16 cellular contexts compared by ENCODE assay signal in genomic region chr18:42882146-42882545, GRCh38.
"Had no signal": no experiment of that assay in that cellular context is flagged by ENCODE, and none has a peak within 500 bp of the region (broad histone marks: within the 10 kb centered on the region; RNA-seq: fewer than 3 reads in every experiment).

No MANE protein-coding gene starts in this region.

- H3K9me3 Mint-ChIP-seq: dendritic cell treated with granulocyte-macrophage colony-stimulating factor and Interleukin-4, amounts not matched to agents 40 ng/mL and 50 ng/mL, for 4 days; type B pancreatic cell had no signal

- H3K4me3 Mint-ChIP-seq: dendritic cell treated with granulocyte-macrophage colony-stimulating factor and Interleukin-4, amounts not matched to agents 40 ng/mL and 50 ng/mL, for 4 days; naive thymus-derived CD8-positive, alpha-beta T cell; type B pancreatic cell had no signal

- H3K36me3 Mint-ChIP-seq: naive thymus-derived CD8-positive, alpha-beta T cell; type B pancreatic cell had no signal

- DNase-seq: erythroblast; gastrocnemius medialis; heart right ventricle; hypothalamus; islet precursor cell; mammary epithelial cell; mucosa of descending colon; naive thymus-derived CD8-positive, alpha-beta T cell; psoas muscle; retina; right lobe of liver; stimulated activated CD4-positive, alpha-beta T cell treated with anti-CD3 and anti-CD28 coated beads, Interleukin-12 subunit alpha, Interleukin-12 subunit beta, amount 100 ng/mL, for 4 hours; stimulated activated naive CD4-positive, alpha-beta T cell treated with Interleukin-2 at 50 U/mL for 16 hours; thyroid gland had no signal

- H3K4me1 Mint-ChIP-seq: naive thymus-derived CD8-positive, alpha-beta T cell had no signal

- H3K27ac Mint-ChIP-seq: dendritic cell treated with granulocyte-macrophage colony-stimulating factor and Interleukin-4, amounts not matched to agents 40 ng/mL and 50 ng/mL, for 4 days; naive thymus-derived CD8-positive, alpha-beta T cell; type B pancreatic cell had no signal

- H3K27me3 Mint-ChIP-seq: dendritic cell treated with granulocyte-macrophage colony-stimulating factor and Interleukin-4, amounts not matched to agents 40 ng/mL and 50 ng/mL, for 4 days; naive thymus-derived CD8-positive, alpha-beta T cell; type B pancreatic cell had no signal
